ENCODE assay signal across 8 cellular contexts in the genomic region with DNA sequence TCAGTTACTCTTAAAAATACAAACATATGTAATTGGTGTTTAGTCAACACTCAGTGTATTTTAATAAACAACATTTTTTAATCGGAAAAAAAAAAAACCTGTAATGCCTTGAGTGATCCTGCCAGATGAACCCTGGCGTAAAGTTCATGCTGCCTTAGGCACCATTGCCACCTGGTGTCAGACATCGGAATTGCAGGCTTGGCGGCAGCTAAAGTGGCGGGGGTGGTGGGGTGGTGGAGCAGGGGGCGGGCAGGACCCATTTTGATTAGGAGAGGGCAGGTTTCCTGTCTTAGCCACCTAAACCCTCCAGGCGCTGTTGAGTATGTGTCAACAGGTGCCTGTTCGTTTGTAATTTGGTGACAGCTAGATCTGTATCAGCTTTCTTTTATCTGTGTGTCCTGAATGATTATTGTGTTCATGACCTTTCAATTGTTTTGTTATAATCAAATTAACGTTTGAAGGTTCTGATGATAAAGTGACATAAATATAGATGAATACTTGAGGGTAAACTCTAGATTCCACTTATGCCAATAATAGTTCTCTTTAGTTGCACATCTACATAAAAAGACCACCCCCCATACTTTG.
DNase-seq lines count a peak whose midpoint lies in the region; ATAC-seq lines count a peak whose summit lies in the region.

No MANE protein-coding gene starts in this region.

- no peaks in the 10 kb centered on the region for H3K4me1 ChIP-seq in NT2/D1 (ENCODE audit: insufficient read depth, insufficient read length)

- H3K9ac ChIP-seq in NT2/D1 (ENCODE audit: insufficient read length, low read depth), result no peak overlapping the region

- no peaks in the 10 kb centered on the region for H3K36me3 ChIP-seq in NT2/D1 (ENCODE audit: insufficient read depth, insufficient read length, low read length)

- peak; percentile 11 to 33 for DNase-seq in activated CD4-positive, alpha-beta T cell treated with anti-CD3 and anti-CD28 coated beads for 24 hours (ENCODE audit: low read depth in 2 of 2)
- DNase-seq in activated CD4-positive, alpha-beta T cell treated with anti-CD3 and anti-CD28 coated beads for 1 hour, result no peak
- DNase-seq in NT2/D1 (ENCODE audit: low read depth, low spot score) (peak; percentile 57), iris pigment epithelial cell (ENCODE audit: low read depth) (peak; percentile 42)
- DNase-seq in activated effector memory CD4-positive, alpha-beta T cell treated with Interleukin-2 at 50 U/mL for 16 hours, result peak; percentile 6
- peak; percentile 84 for DNase-seq in stimulated activated CD8-positive, alpha-beta memory T cell treated with anti-CD3 and anti-CD28 coated beads, Interleukin-4, amount 100 ng/mL, for 48 hours

- H3K27me3 ChIP-seq in NT2/D1 (ENCODE audit: insufficient read depth, insufficient read length), result no peaks in the 10 kb centered on the region

- no peaks in the 10 kb centered on the region for H3K9me3 ChIP-seq in NT2/D1 (ENCODE audit: insufficient read depth, low read length)

- H3K4me3 ChIP-seq in NT2/D1 (ENCODE audit: insufficient read length, low read depth), result no peak overlapping the region

- ATAC-seq in HG03159 (IDR thresholded peaks at IDR 0.05; ENCODE audit: unreplicated experiment) (no peak), GM21447 (IDR thresholded peaks at IDR 0.05; ENCODE audit: unreplicated experiment) (no peak)
